29 cellular contexts compared by ENCODE assay signal in the genomic region with DNA sequence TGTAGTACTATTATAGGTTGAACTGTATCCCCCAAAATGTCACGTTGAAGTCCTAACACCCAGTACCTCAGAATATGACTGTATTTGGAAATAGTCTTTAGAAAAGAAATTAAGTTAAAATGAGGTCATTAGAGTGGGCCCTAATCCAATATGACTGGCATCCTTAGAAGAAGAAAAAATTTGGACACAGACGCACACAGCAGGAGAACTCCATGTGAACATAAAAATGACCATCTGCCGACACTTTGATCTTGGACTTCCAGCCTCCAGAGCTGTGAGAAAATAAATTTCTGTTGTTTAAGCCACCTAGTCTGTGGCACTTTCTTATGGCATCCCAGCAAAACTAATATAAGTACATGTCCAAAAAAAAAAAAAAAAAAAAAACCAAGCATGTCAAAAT.
"Had no signal": no experiment of that assay in that cellular context is flagged by ENCODE, and none has a peak within 500 bp of the region (broad histone marks: within the 10 kb centered on the region; RNA-seq: fewer than 3 reads in every experiment).

No MANE protein-coding gene starts in this region.

- H3K27ac Mint-ChIP-seq: activated CD4-positive, alpha-beta memory T cell treated with anti-CD3 and anti-CD28 coated beads, Interleukin-2, amount 10 ng/mL, durations not matched to agents 7 days and 5 days; activated CD4-positive, alpha-beta T cell treated with anti-CD3 and anti-CD28 coated beads, Interleukin-2, amount 10 ng/mL, durations not matched to agents 7 days and 5 days; activated naive CD8-positive, alpha-beta T cell treated with anti-CD3 and anti-CD28 coated beads for 36 hours; activated naive CD8-positive, alpha-beta T cell treated with anti-CD3 and anti-CD28 coated beads, Interleukin-2, amount 50 U/mL, for 24 hours; activated T-cell treated with anti-CD3 and anti-CD28 coated beads, Interleukin-2, amount 50 U/mL, for 24 hours; activated T-cell treated with anti-CD3 and anti-CD28 coated beads, Interleukin-2, amount 50 U/mL, for 72 hours had no signal

- H3K27me3 Mint-ChIP-seq: activated naive CD8-positive, alpha-beta T cell treated with anti-CD3 and anti-CD28 coated beads for 36 hours; activated naive CD8-positive, alpha-beta T cell treated with anti-CD3 and anti-CD28 coated beads, Interleukin-2, amount 50 U/mL, for 24 hours had no signal

- H3K27me3 ChIP-seq: adrenal gland, body of pancreas, gastroesophageal sphincter, heart right ventricle had no signal

- H3K27ac ChIP-seq: adrenal gland, body of pancreas, gastroesophageal sphincter, heart right ventricle, VCaP had no signal

- H3K36me3 Mint-ChIP-seq: activated naive CD8-positive, alpha-beta T cell treated with anti-CD3 and anti-CD28 coated beads for 36 hours had no signal

- ATAC-seq: activated naive CD8-positive, alpha-beta T cell treated with anti-CD3 and anti-CD28 coated beads, Interleukin-2, amount 50 U/mL, for 24 hours; activated T-cell treated with anti-CD3 and anti-CD28 coated beads, Interleukin-2, amount 50 U/mL, for 72 hours; body of pancreas; esophagus mucosa; gastroesophageal sphincter; heart right ventricle; WTC11 had no signal

- H3K9me3 ChIP-seq: adrenal gland, body of pancreas, gastroesophageal sphincter, heart right ventricle had no signal

- H3K4me3 Mint-ChIP-seq: activated CD4-positive, alpha-beta memory T cell treated with anti-CD3 and anti-CD28 coated beads, Interleukin-2, amount 10 ng/mL, durations not matched to agents 7 days and 5 days; activated CD4-positive, alpha-beta T cell treated with anti-CD3 and anti-CD28 coated beads, Interleukin-2, amount 10 ng/mL, durations not matched to agents 7 days and 5 days; activated naive CD8-positive, alpha-beta T cell treated with anti-CD3 and anti-CD28 coated beads for 36 hours; activated naive CD8-positive, alpha-beta T cell treated with anti-CD3 and anti-CD28 coated beads, Interleukin-2, amount 50 U/mL, for 24 hours; activated T-cell treated with anti-CD3 and anti-CD28 coated beads, Interleukin-2, amount 50 U/mL, for 24 hours; activated T-cell treated with anti-CD3 and anti-CD28 coated beads, Interleukin-2, amount 50 U/mL, for 72 hours; WTC11 had no signal

- H3K36me3 ChIP-seq: adrenal gland, gastroesophageal sphincter, heart right ventricle had no signal

- H3K4me1 Mint-ChIP-seq: activated CD4-positive, alpha-beta memory T cell treated with anti-CD3 and anti-CD28 coated beads, Interleukin-2, amount 10 ng/mL, durations not matched to agents 7 days and 5 days; activated CD4-positive, alpha-beta T cell treated with anti-CD3 and anti-CD28 coated beads, Interleukin-2, amount 10 ng/mL, durations not matched to agents 7 days and 5 days; activated naive CD8-positive, alpha-beta T cell treated with anti-CD3 and anti-CD28 coated beads for 36 hours; activated naive CD8-positive, alpha-beta T cell treated with anti-CD3 and anti-CD28 coated beads, Interleukin-2, amount 50 U/mL, for 24 hours had no signal

- H3K9me3 Mint-ChIP-seq: activated CD4-positive, alpha-beta memory T cell treated with anti-CD3 and anti-CD28 coated beads, Interleukin-2, amount 10 ng/mL, durations not matched to agents 7 days and 5 days; activated CD4-positive, alpha-beta T cell treated with anti-CD3 and anti-CD28 coated beads, Interleukin-2, amount 10 ng/mL, durations not matched to agents 7 days and 5 days; activated naive CD8-positive, alpha-beta T cell treated with anti-CD3 and anti-CD28 coated beads for 36 hours; activated naive CD8-positive, alpha-beta T cell treated with anti-CD3 and anti-CD28 coated beads, Interleukin-2, amount 50 U/mL, for 24 hours; activated T-cell treated with anti-CD3 and anti-CD28 coated beads, Interleukin-2, amount 50 U/mL, for 24 hours; activated T-cell treated with anti-CD3 and anti-CD28 coated beads, Interleukin-2, amount 50 U/mL, for 72 hours had no signal

- H3K4me3 ChIP-seq: adrenal gland, body of pancreas, gastroesophageal sphincter, heart right ventricle had no signal

- DNase-seq: activated CD4-positive, alpha-beta memory T cell treated with anti-CD3 and anti-CD28 coated beads, Interleukin-2, amount 10 ng/mL, durations not matched to agents 7 days and 5 days; activated CD4-positive, alpha-beta T cell treated with anti-CD3 and anti-CD28 coated beads for 1 hour; activated CD4-positive, alpha-beta T cell treated with anti-CD3 and anti-CD28 coated beads for 4 hours; activated CD4-positive, alpha-beta T cell treated with anti-CD3 and anti-CD28 coated beads, Interleukin-2, amount 10 ng/mL, durations not matched to agents 7 days and 5 days; activated CD4-positive, alpha-beta T cell treated with anti-CD3 and anti-CD28 coated beads, Interleukin-2, amount 50 U/mL, for 4 hours; activated CD8-positive, alpha-beta memory T cell treated with anti-CD3 and anti-CD28 coated beads, Interleukin-2, amount 50 U/mL, for 48 hours; activated gamma-delta T cell; activated naive CD4-positive, alpha-beta T cell; activated naive CD4-positive, alpha-beta T cell treated with anti-CD3 and anti-CD28 coated beads, Interleukin-2, amount 50 U/mL, for 16 hours; activated naive CD8-positive, alpha-beta T cell treated with anti-CD3 and anti-CD28 coated beads for 36 hours; activated naive CD8-positive, alpha-beta T cell treated with anti-CD3 and anti-CD28 coated beads, Interleukin-2, amount 50 U/mL, for 24 hours; activated T-cell treated with anti-CD3 and anti-CD28 coated beads for 4 hours; activated T-cell treated with anti-CD3 and anti-CD28 coated beads, Interleukin-2, amount 50 U/mL, for 24 hours; activated T-cell treated with anti-CD3 and anti-CD28 coated beads, Interleukin-2, amount 50 U/mL, for 72 hours; adrenal gland; amygdala; aorta; body of pancreas; caudate nucleus; cortex of kidney; dermis blood vessel endothelial cell; effector CD4-positive, alpha-beta T cell; foreskin melanocyte; heart right ventricle; T-helper 2 cell had no signal
